ENCODE assay signal across 8 cellular contexts in the genomic region with DNA sequence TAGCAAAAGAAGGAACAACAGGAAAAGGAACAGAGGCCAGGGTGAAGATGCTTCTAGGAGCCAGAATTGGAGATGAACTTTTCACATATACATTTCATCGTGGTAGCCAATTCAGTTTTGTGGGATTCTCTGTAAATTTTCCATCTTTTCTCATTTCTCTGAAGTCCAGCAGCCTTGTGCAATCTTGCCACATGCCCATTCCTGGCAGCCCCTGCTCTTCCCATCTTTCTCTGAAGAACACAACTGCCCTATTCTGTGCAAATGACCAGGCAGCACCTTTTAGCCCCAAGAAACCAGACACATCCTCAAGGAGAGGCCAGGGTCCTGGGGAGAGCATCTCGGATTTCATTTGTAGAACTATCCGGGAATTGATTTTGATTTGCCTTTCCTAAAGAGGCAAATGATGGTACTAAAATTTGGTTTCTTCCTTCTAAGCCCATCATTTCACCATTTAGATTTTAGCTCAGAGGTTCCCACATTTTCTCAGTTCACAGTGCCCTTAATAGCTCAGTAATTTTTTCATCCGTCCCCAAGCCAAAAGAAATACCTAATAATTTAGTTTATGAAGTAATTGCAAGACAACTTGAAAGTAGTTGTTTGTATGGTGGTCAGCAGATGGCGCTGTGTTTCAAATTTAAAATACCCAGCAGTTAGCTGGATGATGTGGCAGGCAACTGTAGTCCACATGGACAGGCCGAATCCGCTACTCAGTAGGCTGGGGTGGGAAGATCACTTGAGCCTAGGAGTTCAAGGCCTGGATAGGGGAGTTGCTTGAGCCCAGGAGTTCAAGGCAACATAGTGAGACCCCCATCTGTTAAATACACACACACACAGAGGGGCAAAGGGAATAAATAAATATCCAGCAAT.
DNase-seq lines count a peak whose midpoint lies in the region; ATAC-seq, FAIRE-seq and TF ChIP-seq lines count a peak whose summit lies in the region.

No MANE protein-coding gene starts in this region.

- no peaks in the 10 kb centered on the region for H3K27me3 ChIP-seq in small intestine (ENCODE audit: control insufficient read depth in 2 of 2, insufficient read depth in 2 of 2, low read length in 2 of 2)

- in situ Hi-C loops in ACHN (cut with HindIII; ENCODE audit: low pct_ligation_motif_present, low pct_unique_long_range_greater_than_20kb, low sequenced_read_pairs) = loop anchor here (25.0 kb wide), 1 partner anchor 101 kb away; no protein-coding TSS in a partner anchor
- in situ Hi-C loops in astrocyte of the spinal cord (cut with HindIII; ENCODE audit: low sequenced_read_pairs) = no loop called here

- FAIRE-seq in small intestine (lab: Jason Lieb, UNC) = peak; percentile 26

- peak; percentile 35 for TF ChIP-seq CTCF in NB4 (IDR thresholded peaks at IDR 0.05; ENCODE audit: low read depth, low read length)
- TF ChIP-seq CTCF in astrocyte of the spinal cord (IDR thresholded peaks at IDR 0.05; ENCODE audit: low read depth, low read length) = peak; percentile 56

- no peaks in the 10 kb centered on the region for H3K4me1 ChIP-seq in small intestine (ENCODE audit: control insufficient read depth in 2 of 2, insufficient read depth in 1 of 2, low read depth in 1 of 2, low read length in 1 of 2)

- no peak for TF ChIP-seq POLR2A in NB4 (IDR thresholded peaks at IDR 0.05; ENCODE audit: extremely low read depth, insufficient read length)

- peak; percentile 66 for DNase-seq in ACHN
- DNase-seq in NB4 (ENCODE audit: low read depth) = peak; percentile 78
- peak in 4 of 5 donors; percentile 12 to 53 (median 35) for DNase-seq in T-helper 1 cell
- DNase-seq in astrocyte of the spinal cord (ENCODE audit: low read depth, low spot score) = peak; percentile 89
- DNase-seq in iPS DF 19.7 (ENCODE audit: low read depth, low spot score) = peak; percentile 38
- peak; percentile 60 for DNase-seq in small intestine

- H3K27ac ChIP-seq in small intestine (ENCODE audit: low read depth in 1 of 2, low read length in 1 of 2) = no peak overlapping the region

- ATAC-seq in GM18502 (IDR thresholded peaks at IDR 0.05; ENCODE audit: poor library complexity, unreplicated experiment) = peak; percentile 71
- no peak for ATAC-seq in HG02763 (IDR thresholded peaks at IDR 0.05; ENCODE audit: unreplicated experiment)

- no peak overlapping the region for H3K4me3 ChIP-seq in NB4 (ENCODE audit: low read depth, low read length)
- H3K4me3 ChIP-seq in astrocyte of the spinal cord (ENCODE audit: low read depth, low read length) = no peak overlapping the region
- H3K4me3 ChIP-seq in small intestine (ENCODE audit: low read depth in 1 of 2, low read length in 2 of 2) = no peak overlapping the region

- H3K36me3 ChIP-seq in small intestine (ENCODE audit: control insufficient read depth in 2 of 2, insufficient read depth in 2 of 2, low read length in 2 of 2) = peaks cover 0 to 8% of the 10 kb centered on the region in 2 donors

- 59 to 62% (median 60%) methylated on average over 7 of the region's 7 CpGs for WGBS in small intestine, 3 donors

- no peaks in the 10 kb centered on the region for H3K9me3 ChIP-seq in small intestine (ENCODE audit: control insufficient read depth, low read depth)

Comparison
In these comparisons a context has a peak if more than half of its experiments do, and no peak if none do; other contexts are left out.
1. DNase-seq: peak in every context shown above with its lines; median percentile 89 in astrocyte of the spinal cord; 78 in NB4; 66 in ACHN; 60 in small intestine; 38 in iPS DF 19.7; 35 in T-helper 1 cell.